ENCODE assay signal across 26 cellular contexts in genomic region chr19:2755811-2756210, GRCh38. TPM values are rescaled to one million over a fixed set of nuclear protein-coding genes. Genes with fewer than 3 reads are reported as not detected.
DNase-seq lines count a peak whose midpoint lies in the region; ATAC-seq, FAIRE-seq and TF ChIP-seq lines count a peak whose summit lies in the region.
"Had no signal": no experiment of that assay in that cellular context is flagged by ENCODE, and none has a peak within 500 bp of the region (broad histone marks: within the 10 kb centered on the region; RNA-seq: fewer than 3 reads in every experiment).

No MANE protein-coding gene starts in this region.

- intact Hi-C loops in left ventricle myocardium superior (cut with micrococcal nuclease) = no loop called here
- intact Hi-C loops in heart left ventricle (cut with DNase I) = loop anchor here in 1 of 10 donors (2.0 kb wide), 1 partner anchor 103 kb away; no protein-coding TSS in a partner anchor
- intact Hi-C loops in GM12878 (cut with micrococcal nuclease; ENCODE audit: unreplicated experiment) = no loop called here
- intact Hi-C loops in CD4-positive, alpha-beta T cell (cut with DNase I, micrococcal nuclease) = no loop called here
- intact Hi-C loops in right lobe of liver (cut with DNase I) = loop anchor here in 1 of 2 donors (10.0 kb wide), 1 partner anchor 111 kb away; no protein-coding TSS in a partner anchor

- no peak for ATAC-seq in left ventricle myocardium superior
- ATAC-seq in heart left ventricle = no peak
- ATAC-seq in GM12878 = no peak
- no peak for ATAC-seq in stimulated activated naive B cell treated with anti-CD40 and anti-IgM and Interleukin-4, amounts not matched to agents 10 μg/mL and 1 μg/mL and 100 μg/mL, for 72 hours (replicated peaks)
- ATAC-seq in CD4-positive, alpha-beta T cell (ENCODE audit: poor library complexity) = no peak
- ATAC-seq in right lobe of liver = no peak
- ATAC-seq: A549; CD8-positive, alpha-beta T cell had no signal

- H3K79me2 ChIP-seq in GM12878 (ENCODE audit: control insufficient read depth, insufficient read depth, low read length) (no peaks in the 10 kb centered on the region), osteoblast (ENCODE audit: insufficient read depth, low read length) (no peaks in the 10 kb centered on the region)

- in situ Hi-C loops in GM12878 (cut with MboI) = no loop called here

- H3K9ac ChIP-seq in GM12878 (ENCODE audit: control insufficient read depth, insufficient read depth, low read length) = no peak overlapping the region

- no TSS peak for BruUV-seq in GM12878 (replicated peaks; lab: Mats Ljungman, UMichigan)

- H3K9me3 Mint-ChIP-seq in stimulated activated naive B cell treated with anti-CD40 and anti-IgM and Interleukin-4, amounts not matched to agents 10 μg/mL and 1 μg/mL and 100 μg/mL, for 72 hours = no peaks in the 10 kb centered on the region
- H3K9me3 Mint-ChIP-seq in CD4-positive, alpha-beta T cell = no peaks in the 10 kb centered on the region
- H3K9me3 Mint-ChIP-seq: CD8-positive, alpha-beta T cell; HFFc6 had no signal

- H3K4me1 ChIP-seq in heart left ventricle = peaks cover 0 to 3% (median 0%) of the 10 kb centered on the region in 12 donors
- H3K4me1 ChIP-seq in GM12878 (ENCODE audit: control insufficient read depth, insufficient read depth, low read length) = no peaks in the 10 kb centered on the region; the same call in 1 of the 2 replicates
- H3K4me1 ChIP-seq in osteoblast (ENCODE audit: insufficient read depth, low read length) = no peaks in the 10 kb centered on the region
- no peaks in the 10 kb centered on the region for H3K4me1 ChIP-seq in right lobe of liver
- H3K4me1 ChIP-seq: A549, BE2C, HAP-1 had no signal

- RAD21 ChIA-PET in GM12878 (lab: Charles Lee; ENCODE audit: unreplicated experiment) = no interaction called here

- H3K27me3 ChIP-seq in heart left ventricle (no peaks in the 10 kb centered on the region), GM12878 (replicated peaks in 1 of 2; ENCODE audit: control insufficient read depth in 2 of 2, insufficient read depth in 2 of 2, low read length in 1 of 2) (no peaks in the 10 kb centered on the region), osteoblast (ENCODE audit: insufficient read depth, low read length) (no peaks in the 10 kb centered on the region), right lobe of liver (no peaks in the 10 kb centered on the region)
- no peaks in the 10 kb centered on the region for H3K27me3 ChIP-seq in CD4-positive, alpha-beta T cell (ENCODE audit: control insufficient read depth, insufficient read depth, low read length)
- H3K27me3 ChIP-seq: BE2C had no signal

- peaks cover 2 to 9% of the 10 kb centered on the region in 2 donors for H3K4me1 Mint-ChIP-seq in stimulated activated naive B cell treated with anti-CD40 and anti-IgM and Interleukin-4, amounts not matched to agents 10 μg/mL and 1 μg/mL and 100 μg/mL, for 72 hours
- peaks cover 5% of the 10 kb centered on the region for H3K4me1 Mint-ChIP-seq in CD4-positive, alpha-beta T cell (ENCODE audit: low read depth)

- peak overlapping the region; percentile 81 for H3K27ac Mint-ChIP-seq in stimulated activated naive B cell treated with anti-CD40 and anti-IgM and Interleukin-4, amounts not matched to agents 10 μg/mL and 1 μg/mL and 100 μg/mL, for 72 hours
- H3K27ac Mint-ChIP-seq in CD4-positive, alpha-beta T cell = no peak overlapping the region
- H3K27ac Mint-ChIP-seq: CD8-positive, alpha-beta T cell; HFFc6 had no signal

- H3K36me3 ChIP-seq in heart left ventricle = peaks cover 0 to 76% (median 72%) of the 10 kb centered on the region in 9 donors
- H3K36me3 ChIP-seq in GM12878 (ENCODE audit: control insufficient read depth in 2 of 2, insufficient read depth in 2 of 2, low read length in 1 of 2) = peaks cover 8 to 22% of the 10 kb centered on the region in 2 experiments
- peaks cover 30% of the 10 kb centered on the region for H3K36me3 ChIP-seq in osteoblast (ENCODE audit: insufficient read depth, low read length)
- peaks cover 0 to 18% (median under 1%) of the 10 kb centered on the region in 4 donors for H3K36me3 ChIP-seq in right lobe of liver

- no peak for TF ChIP-seq CTCF in heart left ventricle (IDR thresholded peaks at IDR 0.05)
- TF ChIP-seq CTCF in GM12878 (IDR thresholded peaks at IDR 0.05 in 2 of 3, conservative IDR thresholded peaks at IDR 0.05 in 1 of 3; ENCODE audit: control insufficient read depth in 2 of 3, extremely low read depth in 1 of 3, insufficient read depth in 1 of 3, low read depth in 3 of 3, low read length in 3 of 3) = no peak
- TF ChIP-seq CTCF in osteoblast (IDR thresholded peaks at IDR 0.05; ENCODE audit: extremely low read depth, low read depth, low read length) = no peak
- no peak for TF ChIP-seq CTCF in CD4-positive, alpha-beta T cell (IDR thresholded peaks at IDR 0.05)
- TF ChIP-seq CTCF in right lobe of liver (IDR thresholded peaks at IDR 0.05) = no peak

- WGBS in heart left ventricle, 4 donors = 86 to 95% (median 93%) methylated on average over 16 of the region's 16 CpGs
- WGBS in GM12878 (ENCODE audit: insufficient coverage, insufficient replicate concordance, low lambda C conversion rate, missing lambda C conversion rate) = 92% methylated on average over 16 of the region's 16 CpGs
- 91% methylated on average over 8 of the region's 16 CpGs for WGBS in right lobe of liver (ENCODE audit: insufficient coverage, low coverage, low lambda C conversion rate, missing lambda C conversion rate)

- CTCF ChIA-PET in GM12878 (lab: Yijun Ruan, JAX) = no interaction called here
- CTCF ChIA-PET in CD4-positive, alpha-beta T cell (lab: Charles Lee) = interaction anchor here (1.0 kb wide), 1 partner anchor 148 kb away, joined by 3 read pairs; no protein-coding TSS in a partner anchor

- no peak overlapping the region for H3K27ac ChIP-seq in heart left ventricle
- no peak overlapping the region for H3K27ac ChIP-seq in GM12878 (ENCODE audit: control insufficient read depth, insufficient read depth)
- H3K27ac ChIP-seq in osteoblast (ENCODE audit: low read depth, low read length) = no peak overlapping the region
- no peak overlapping the region for H3K27ac ChIP-seq in CD4-positive, alpha-beta T cell (ENCODE audit: low read depth, low read length)
- no peak overlapping the region for H3K27ac ChIP-seq in right lobe of liver
- H3K27ac ChIP-seq: A549 had no signal

- H4K20me1 ChIP-seq in GM12878 (ENCODE audit: control insufficient read depth, insufficient read depth) (no peaks in the 10 kb centered on the region), osteoblast (ENCODE audit: insufficient read depth, low read length) (no peaks in the 10 kb centered on the region)

- peaks cover 57 to 70% of the 10 kb centered on the region in 2 donors for H3K36me3 Mint-ChIP-seq in stimulated activated naive B cell treated with anti-CD40 and anti-IgM and Interleukin-4, amounts not matched to agents 10 μg/mL and 1 μg/mL and 100 μg/mL, for 72 hours
- peaks cover 30% of the 10 kb centered on the region for H3K36me3 Mint-ChIP-seq in CD4-positive, alpha-beta T cell (ENCODE audit: low read depth)

- TF ChIP-seq EP300 in GM12878 (IDR thresholded peaks at IDR 0.05; ENCODE audit: borderline replicate concordance in 1 of 2, control insufficient read depth in 1 of 2, low read depth in 2 of 2, low read length in 2 of 2) = no peak

- no peaks in the 10 kb centered on the region for H3K9me3 ChIP-seq in heart left ventricle
- no peaks in the 10 kb centered on the region for H3K9me3 ChIP-seq in GM12878 (replicated peaks; ENCODE audit: control insufficient read depth, insufficient read depth, low read length)
- no peaks in the 10 kb centered on the region for H3K9me3 ChIP-seq in osteoblast (ENCODE audit: low read depth, low read length)
- no peaks in the 10 kb centered on the region for H3K9me3 ChIP-seq in CD4-positive, alpha-beta T cell (ENCODE audit: control insufficient read depth, low read length)
- no peaks in the 10 kb centered on the region for H3K9me3 ChIP-seq in right lobe of liver
- H3K9me3 ChIP-seq: A549, BE2C, HAP-1 had no signal

- no peaks in the 10 kb centered on the region for H3K27me3 Mint-ChIP-seq in stimulated activated naive B cell treated with anti-CD40 and anti-IgM and Interleukin-4, amounts not matched to agents 10 μg/mL and 1 μg/mL and 100 μg/mL, for 72 hours
- no peaks in the 10 kb centered on the region for H3K27me3 Mint-ChIP-seq in CD4-positive, alpha-beta T cell

- no peak overlapping the region for H3K4me3 ChIP-seq in heart left ventricle
- no peak overlapping the region for H3K4me3 ChIP-seq in GM12878
- H3K4me3 ChIP-seq in osteoblast (ENCODE audit: insufficient read depth, low read length) = no peak overlapping the region
- H3K4me3 ChIP-seq in right lobe of liver = no peak overlapping the region
- H3K4me3 ChIP-seq: A549, HAP-1 had no signal

- SMC1A ChIA-PET in GM12878 (lab: Charles Lee; ENCODE audit: uncharacterized antibody, unreplicated experiment) = interaction anchor here (0.6 kb wide), 1 partner anchor 93 kb away, joined by 3 read pairs; no protein-coding TSS in a partner anchor

- no peak overlapping the region for H3K4me3 Mint-ChIP-seq in stimulated activated naive B cell treated with anti-CD40 and anti-IgM and Interleukin-4, amounts not matched to agents 10 μg/mL and 1 μg/mL and 100 μg/mL, for 72 hours
- H3K4me3 Mint-ChIP-seq in CD4-positive, alpha-beta T cell = no peak overlapping the region
- H3K4me3 Mint-ChIP-seq: CD8-positive, alpha-beta T cell; HFFc6 had no signal

- FAIRE-seq in GM12878 (lab: Jason Lieb, UNC) = no peak
- FAIRE-seq: A549, D721Med, GM12891, GM18507, H54 had no signal

- peak; percentile 14 for DNase-seq in left ventricle myocardium superior
- no peak for DNase-seq in heart left ventricle
- DNase-seq in GM12878 (ENCODE audit: low read depth, low spot score) = no peak
- peak; percentile 34 for DNase-seq in osteoblast (ENCODE audit: insufficient read length, low spot score, missing footprints)
- no peak for DNase-seq in stimulated activated naive B cell treated with anti-CD40 and anti-IgM and Interleukin-4, amounts not matched to agents 10 μg/mL and 1 μg/mL and 100 μg/mL, for 72 hours
- no peak for DNase-seq in CD4-positive, alpha-beta T cell
- DNase-seq in COLO829 (ENCODE audit: low spot score) = no peak
- DNase-seq in right lobe of liver = no peak
- DNase-seq: 8988T; ACHN; AML-193; BE2C; C1 segment of cervical spinal cord; CD8-positive, alpha-beta T cell; DMS 273 treated with DMSO at 0.1 percent for 48 hours; DMS79; EL; GDM1; GOT3; HFFc6 had no signal

- POLR2A ChIA-PET in GM12878 (lab: Charles Lee) = no interaction called here
- POLR2A ChIA-PET in CD4-positive, alpha-beta T cell (lab: Charles Lee) = interaction anchor here (0.6 kb wide), 1 partner anchor 23 kb away, joined by 3 read pairs; no protein-coding TSS in a partner anchor

- H3K4me2 ChIP-seq in GM12878 (ENCODE audit: control insufficient read depth, insufficient read depth) = no peak overlapping the region
- H3K4me2 ChIP-seq in osteoblast (ENCODE audit: insufficient read depth, low read length) = no peak overlapping the region
- H3K4me2 ChIP-seq: A549 had no signal

- TF ChIP-seq RAD21 in GM12878 (IDR thresholded peaks at IDR 0.05; ENCODE audit: insufficient read depth, low read depth, low read length) = no peak

- no peak overlapping the region for H2AFZ ChIP-seq in GM12878 (ENCODE audit: control insufficient read depth, low read depth, low read length)
- no peak overlapping the region for H2AFZ ChIP-seq in osteoblast (ENCODE audit: low read length)

- TF ChIP-seq POLR2A in heart left ventricle (IDR thresholded peaks at IDR 0.05) (no peak), GM12878 (IDR thresholded peaks at IDR 0.05; ENCODE audit: low read depth, low read length) (0 out of 2 replicates have a peak, but pooled peaks have one; percentile 17), right lobe of liver (IDR thresholded peaks at IDR 0.05) (no peak)

RNA-seq across cellular contexts. Expression of gene SLC39A3, which starts 16.0 kb away (rescaled TPM):
- 26.6 TPM for total RNA-seq in left ventricle myocardium superior
- 10 to 100 TPM; 16.4 to 33.3 (median 21.7) TPM for total RNA-seq in heart left ventricle
- polyA plus RNA-seq in heart left ventricle = 10 to 100 TPM; 31.2 to 63.7 TPM
- 26.3 and 30.0 TPM in 2 replicates for total RNA-seq in GM12878 (2013; cell fraction: nucleolus; rRNA removed)
- total RNA-seq in GM12878 (2014; rRNA removed) = 46.0 and 50.2 TPM in 2 replicates
- total RNA-seq in GM12878 (2014; rRNA removed; fragmentation: Illumina TruSeq; extraction: Trizol) = 31.2 and 33.7 TPM in 2 replicates
- 48.4 and 52.1 TPM in 2 replicates for total RNA-seq in GM12878 (2021)
- 9.9 TPM for polyA plus RNA-seq in GM12878 (2011; ENCODE audit: low read depth)
- 18.7 and 29.6 TPM in 2 replicates for polyA plus RNA-seq in GM12878 (2011; rRNA removed)
- polyA plus RNA-seq in GM12878 (2011; cell fraction: cytosol; rRNA removed) = 51.6 and 59.3 TPM in 2 replicates
- polyA plus RNA-seq in GM12878 (2011; cell fraction: nucleus; rRNA removed) = 38.3 and 42.8 TPM in 2 replicates
- polyA plus RNA-seq in GM12878 (2012) = 24.3 and 28.7 TPM in 2 replicates
- polyA plus RNA-seq in GM12878 (2014; fragmentation: Illumina TruSeq; extraction: Trizol) = 20.9 and 59.4 TPM in 2 replicates
- 1 to 10 TPM in 1 of 2 experiments, under 1 TPM in 1; 0.63 to 1.1 TPM for polyA plus RNA-seq in GM12878 (2014; fragmentation: Nextera tagmentation; extraction: Ambion mirVana)
- polyA plus RNA-seq in GM12878 (2014; rRNA removed) = 54.5 and 54.9 TPM in 2 replicates
- 10 to 100 TPM; 58.7 to 67.1 TPM for polyA plus RNA-seq in GM12878 (2016; fragmentation: Nextera tagmentation; extraction: Ambion mirVana)
- polyA minus RNA-seq in GM12878 (2011; rRNA and poly(A)+ RNA removed) = 19.9 and 31.8 TPM in 2 replicates
- 15.3 and 17.2 TPM in 2 replicates for polyA minus RNA-seq in GM12878 (2011; cell fraction: cytosol; rRNA and poly(A)+ RNA removed)
- 7.5 and 14.9 TPM in 2 replicates for polyA minus RNA-seq in GM12878 (2011; cell fraction: nucleus; rRNA and poly(A)+ RNA removed)
- 33.0 and 33.7 TPM in 2 replicates for total RNA-seq in osteoblast
- 1 to 10 TPM; 7.6 to 7.9 TPM for total RNA-seq in CD4-positive, alpha-beta T cell
- total RNA-seq in right lobe of liver = 10 to 100 TPM; 13.5 to 29.5 (median 19.6) TPM

RNA-seq across cellular contexts. Expression of gene SGTA, which starts 27.3 kb away (rescaled TPM):
- total RNA-seq in left ventricle myocardium superior (68.7 TPM), heart left ventricle (10 to 100 TPM; 47.4 to 76.8 (median 62.4) TPM), GM12878 (2014; rRNA removed) (51.2 and 59.2 TPM in 2 replicates), GM12878 (2014; rRNA removed; fragmentation: Illumina TruSeq; extraction: Trizol) (22.9 and 26.2 TPM in 2 replicates), GM12878 (2021) (69.2 and 76.3 TPM in 2 replicates), osteoblast (35.9 and 38.7 TPM in 2 replicates), right lobe of liver (10 to 100 TPM; 21.5 to 41.7 (median 23.7) TPM)
- polyA plus RNA-seq in heart left ventricle (100 to 1,000 TPM in 1 of 2 donors, 10 to 100 TPM in 1; 79.9 to 125 TPM), GM12878 (2011; rRNA removed) (19.9 and 32.9 TPM in 2 replicates), GM12878 (2014; fragmentation: Illumina TruSeq; extraction: Trizol) (13.2 and 37.1 TPM in 2 replicates), GM12878 (2014; fragmentation: Nextera tagmentation; extraction: Ambion mirVana) (1 to 10 TPM; 2.0 to 3.1 TPM), GM12878 (2014; rRNA removed) (64.2 and 78.7 TPM in 2 replicates), GM12878 (2016; fragmentation: Nextera tagmentation; extraction: Ambion mirVana) (100 to 1,000 TPM; 102 TPM)
- total RNA-seq in GM12878 (2013; cell fraction: nucleolus; rRNA removed) = 27.0 and 30.4 TPM in 2 replicates
- 22.0 TPM for polyA plus RNA-seq in GM12878 (2011; ENCODE audit: low read depth)
- 70.3 and 75.7 TPM in 2 replicates for polyA plus RNA-seq in GM12878 (2011; cell fraction: cytosol; rRNA removed)
- 59.1 and 86.4 TPM in 2 replicates for polyA plus RNA-seq in GM12878 (2011; cell fraction: nucleus; rRNA removed)
- polyA plus RNA-seq in GM12878 (2012) = 46.1 and 46.5 TPM in 2 replicates
- polyA minus RNA-seq in GM12878 (2011; rRNA and poly(A)+ RNA removed) = 12.0 and 30.2 TPM in 2 replicates
- polyA minus RNA-seq in GM12878 (2011; cell fraction: cytosol; rRNA and poly(A)+ RNA removed) = 15.9 and 16.7 TPM in 2 replicates
- 9.7 and 20.9 TPM in 2 replicates for polyA minus RNA-seq in GM12878 (2011; cell fraction: nucleus; rRNA and poly(A)+ RNA removed)
- total RNA-seq in CD4-positive, alpha-beta T cell = 10 to 100 TPM; 28.3 to 29.7 TPM

RNA-seq across cellular contexts. Expression of gene THOP1, which starts 29.5 kb away (rescaled TPM):
- total RNA-seq in left ventricle myocardium superior (59.2 TPM), heart left ventricle (10 to 100 TPM; 36.8 to 78.7 (median 43.9) TPM), GM12878 (2014; rRNA removed) (260 and 270 TPM in 2 replicates), GM12878 (2014; rRNA removed; fragmentation: Illumina TruSeq; extraction: Trizol) (75.9 and 77.5 TPM in 2 replicates), GM12878 (2021) (217 and 220 TPM in 2 replicates), osteoblast (45.6 and 49.5 TPM in 2 replicates), right lobe of liver (10 to 100 TPM; 25.5 to 61.8 (median 33.0) TPM)
- polyA plus RNA-seq in heart left ventricle (100 to 1,000 TPM in 1 of 2 donors, 10 to 100 TPM in 1; 75.5 to 114 TPM), GM12878 (2011; rRNA removed) (72.8 and 137 TPM in 2 replicates), GM12878 (2014; fragmentation: Illumina TruSeq; extraction: Trizol) (36.0 and 76.8 TPM in 2 replicates), GM12878 (2014; fragmentation: Nextera tagmentation; extraction: Ambion mirVana) (1 to 10 TPM; 1.9 to 3.8 TPM), GM12878 (2014; rRNA removed) (200 and 240 TPM in 2 replicates), GM12878 (2016; fragmentation: Nextera tagmentation; extraction: Ambion mirVana) (100 to 1,000 TPM; 220 to 241 TPM)
- 230 and 309 TPM in 2 replicates for total RNA-seq in GM12878 (2013; cell fraction: nucleolus; rRNA removed)
- polyA plus RNA-seq in GM12878 (2011; ENCODE audit: low read depth) = 25.4 TPM
- polyA plus RNA-seq in GM12878 (2011; cell fraction: cytosol; rRNA removed) = 144 and 196 TPM in 2 replicates
- 439 and 527 TPM in 2 replicates for polyA plus RNA-seq in GM12878 (2011; cell fraction: nucleus; rRNA removed)
- polyA plus RNA-seq in GM12878 (2012) = 116 and 134 TPM in 2 replicates
- polyA minus RNA-seq in GM12878 (2011; rRNA and poly(A)+ RNA removed) = 97.9 and 180 TPM in 2 replicates
- 59.6 and 71.5 TPM in 2 replicates for polyA minus RNA-seq in GM12878 (2011; cell fraction: cytosol; rRNA and poly(A)+ RNA removed)
- polyA minus RNA-seq in GM12878 (2011; cell fraction: nucleus; rRNA and poly(A)+ RNA removed) = 43.6 and 46.6 TPM in 2 replicates
- 10 to 100 TPM; 26.6 to 27.3 TPM for total RNA-seq in CD4-positive, alpha-beta T cell

RNA-seq across cellular contexts. Expression of gene DIRAS1, which starts 34.6 kb away (rescaled TPM):
- total RNA-seq in left ventricle myocardium superior = 241 TPM
- total RNA-seq in heart left ventricle = 100 to 1,000 TPM in 6 of 9 donors, 10 to 100 TPM in 3; 77.4 to 191 (median 142) TPM
- polyA plus RNA-seq in heart left ventricle = 100 to 1,000 TPM; 112 to 168 TPM
- 0.39 and 1.0 TPM in 2 replicates for total RNA-seq in GM12878 (2013; cell fraction: nucleolus; rRNA removed)
- not detected in 2 replicates for total RNA-seq in GM12878 (2014; rRNA removed)
- 0.09 TPM in 1 of 2 replicates, not detected in the other for total RNA-seq in GM12878 (2014; rRNA removed; fragmentation: Illumina TruSeq; extraction: Trizol)
- total RNA-seq in GM12878 (2021) = 0.18 and 0.48 TPM in 2 replicates
- polyA plus RNA-seq in GM12878 (2011; ENCODE audit: low read depth) = 0.38 TPM
- polyA plus RNA-seq in GM12878 (2011; rRNA removed) = 0.03 and 0.05 TPM in 2 replicates
- polyA plus RNA-seq in GM12878 (2011; cell fraction: cytosol; rRNA removed) = not detected in 2 replicates
- polyA plus RNA-seq in GM12878 (2011; cell fraction: nucleus; rRNA removed) = 0.10 TPM in 1 of 2 replicates, not detected in the other
- 0.34 and 0.57 TPM in 2 replicates for polyA plus RNA-seq in GM12878 (2012)
- polyA plus RNA-seq in GM12878 (2014; fragmentation: Illumina TruSeq; extraction: Trizol) = 0.07 TPM in 1 of 2 replicates, not detected in the other
- not detected for polyA plus RNA-seq in GM12878 (2014; fragmentation: Nextera tagmentation; extraction: Ambion mirVana)
- 0.08 TPM in 1 of 2 replicates, not detected in the other for polyA plus RNA-seq in GM12878 (2014; rRNA removed)
- under 1 TPM; 0.04 to 0.13 TPM for polyA plus RNA-seq in GM12878 (2016; fragmentation: Nextera tagmentation; extraction: Ambion mirVana)
- 0.15 TPM in 1 of 2 replicates, not detected in the other for polyA minus RNA-seq in GM12878 (2011; rRNA and poly(A)+ RNA removed)
- not detected in 2 replicates for polyA minus RNA-seq in GM12878 (2011; cell fraction: cytosol; rRNA and poly(A)+ RNA removed)
- polyA minus RNA-seq in GM12878 (2011; cell fraction: nucleus; rRNA and poly(A)+ RNA removed) = not detected in 2 replicates
- 12.4 and 14.8 TPM in 2 replicates for total RNA-seq in osteoblast
- total RNA-seq in CD4-positive, alpha-beta T cell = not detected
- 1 to 10 TPM in 1 of 6 experiments, under 1 TPM in 1, not detected in 4; 0.19 to 1.6 TPM for total RNA-seq in right lobe of liver

RNA-seq across cellular contexts. Expression of gene GNG7, which starts 53.3 kb away (rescaled TPM):
- total RNA-seq in left ventricle myocardium superior (39.3 TPM), heart left ventricle (10 to 100 TPM; 13.9 to 46.4 (median 32.5) TPM), GM12878 (2014; rRNA removed) (2.7 and 3.8 TPM in 2 replicates), GM12878 (2014; rRNA removed; fragmentation: Illumina TruSeq; extraction: Trizol) (5.3 and 5.4 TPM in 2 replicates), GM12878 (2021) (13.6 and 14.0 TPM in 2 replicates), osteoblast (0.29 and 0.72 TPM in 2 replicates), right lobe of liver (1 to 10 TPM; 1.3 to 3.7 (median 2.3) TPM)
- polyA plus RNA-seq in heart left ventricle (10 to 100 TPM; 11.7 to 22.5 TPM), GM12878 (2011; rRNA removed) (1.8 and 1.9 TPM in 2 replicates), GM12878 (2014; fragmentation: Illumina TruSeq; extraction: Trizol) (6.9 and 7.8 TPM in 2 replicates), GM12878 (2014; fragmentation: Nextera tagmentation; extraction: Ambion mirVana) (1 to 10 TPM; 3.7 to 5.1 TPM), GM12878 (2014; rRNA removed) (11.7 and 13.4 TPM in 2 replicates), GM12878 (2016; fragmentation: Nextera tagmentation; extraction: Ambion mirVana) (10 to 100 TPM in 1 of 2 experiments, 1 to 10 TPM in 1; 9.8 to 10.6 TPM)
- 10.3 TPM in 2 replicates for total RNA-seq in GM12878 (2013; cell fraction: nucleolus; rRNA removed)
- polyA plus RNA-seq in GM12878 (2011; ENCODE audit: low read depth) = 12.7 TPM
- polyA plus RNA-seq in GM12878 (2011; cell fraction: cytosol; rRNA removed) = 2.0 and 2.1 TPM in 2 replicates
- 2.8 and 3.7 TPM in 2 replicates for polyA plus RNA-seq in GM12878 (2011; cell fraction: nucleus; rRNA removed)
- 24.5 and 28.2 TPM in 2 replicates for polyA plus RNA-seq in GM12878 (2012)
- polyA minus RNA-seq in GM12878 (2011; rRNA and poly(A)+ RNA removed) = 0.29 and 0.57 TPM in 2 replicates
- polyA minus RNA-seq in GM12878 (2011; cell fraction: cytosol; rRNA and poly(A)+ RNA removed) = 0.31 and 0.40 TPM in 2 replicates
- polyA minus RNA-seq in GM12878 (2011; cell fraction: nucleus; rRNA and poly(A)+ RNA removed) = 0.29 and 0.60 TPM in 2 replicates
- total RNA-seq in CD4-positive, alpha-beta T cell = 1 to 10 TPM; 5.2 to 5.7 TPM

Comparison
In these comparisons a context has a peak if more than half of its experiments do, and no peak if none do; other contexts are left out.
1. DNase-seq: peak in left ventricle myocardium superior (single experiment) and osteoblast (single experiment); none in heart left ventricle (0 of 5), GM12878 (single experiment), stimulated activated naive B cell treated with anti-CD40 and anti-IgM and Interleukin-4, amounts not matched to agents 10 μg/mL and 1 μg/mL and 100 μg/mL, for 72 hours (single experiment), CD4-positive, alpha-beta T cell (0 of 10), COLO829 (single experiment) and right lobe of liver (0 of 3).